In genomic region chr5:166823360-166823759, GRCh38 we compare ENCODE assay signal across 6 cellular contexts.
"Had no signal": no experiment of that assay in that cellular context is flagged by ENCODE, and none has a peak within 500 bp of the region (broad histone marks: within the 10 kb centered on the region; RNA-seq: fewer than 3 reads in every experiment).

No MANE protein-coding gene starts in this region.

- H3K27ac Mint-ChIP-seq: GM23338, H9 had no signal

- H3K4me3 Mint-ChIP-seq: GM23338, H9 had no signal

- DNase-seq: H9, HCEC 1CT, IMR-90, KG1 had no signal

- H3K4me3 ChIP-seq: GM23338, K562 had no signal

- ATAC-seq: GM23338, K562 had no signal

- H3K4me2 ChIP-seq: GM23338 had no signal

- H3K9me3 Mint-ChIP-seq: GM23338, H9 had no signal

- H3K4me1 Mint-ChIP-seq: GM23338, H9 had no signal
